In genomic region chr11:123653997-123654565, GRCh38 we compare ENCODE assay signal across 8 cellular contexts. TPM values are rescaled to one million over a fixed set of nuclear protein-coding genes. Genes with fewer than 3 reads are reported as not detected.
DNase-seq lines count a peak whose midpoint lies in the region; ATAC-seq and TF ChIP-seq lines count a peak whose summit lies in the region.

No MANE protein-coding gene starts in this region.

- TF ChIP-seq CTCF in AG09309 (IDR thresholded peaks at IDR 0.05; ENCODE audit: control insufficient read depth, insufficient read depth, low read depth, low read length, missing control alignments) (no peak), Panc1 (IDR thresholded peaks at IDR 0.05) (no peak), body of pancreas (IDR thresholded peaks at IDR 0.05) (no peak)

- CTCF ChIA-PET in Panc1 (lab: Charles Lee), result no interaction called here

- no peak for TF ChIP-seq POLR2A in body of pancreas (IDR thresholded peaks at IDR 0.05)

- H3K4me1 ChIP-seq in Panc1 (ENCODE audit: control insufficient read depth, insufficient read depth, low read length) (no peaks in the 10 kb centered on the region; the same call in 1 of the 2 replicates), body of pancreas (peaks cover 12% of the 10 kb centered on the region)

- H3K4me3 ChIP-seq in AG09309 (ENCODE audit: control insufficient read depth, low read depth, low read length), result peak overlapping the region; percentile 65
- H3K4me3 ChIP-seq in Panc1 (ENCODE audit: low read depth in 2 of 2, low read length in 2 of 2), result peak overlapping the region; percentile 55 to 69
- peak overlapping the region; percentile 18 to 70 for H3K4me3 ChIP-seq in body of pancreas
- peak overlapping the region; percentile 31 to 50 (median 42) for H3K4me3 ChIP-seq in skin epidermis

- in situ Hi-C loops in Panc1 (cut with HindIII; ENCODE audit: low pct_unique_long_range_greater_than_20kb, low sequenced_read_pairs), result no loop called here

- no peaks in the 10 kb centered on the region for H3K36me3 ChIP-seq in Panc1 (ENCODE audit: control insufficient read depth, insufficient read depth, low read length)
- H3K36me3 ChIP-seq in body of pancreas (replicated peaks in 1 of 2; ENCODE audit: insufficient read depth in 1 of 2, low read depth in 2 of 2), result no peaks in the 10 kb centered on the region

- no TSS peak for BruUV-seq in Panc1 (replicated peaks; lab: Mats Ljungman, UMichigan)

- H3K27me3 ChIP-seq in Panc1 (ENCODE audit: control insufficient read depth, insufficient read depth, low read length) (peaks cover 32% of the 10 kb centered on the region), body of pancreas (no peaks in the 10 kb centered on the region)

- 0% methylated on average over 55 of the region's 55 CpGs; no CpG with 5 or more reads in 1 of the 2 donors for WGBS in body of pancreas, 2 donors

- POLR2A ChIA-PET in Panc1 (lab: Charles Lee), result no interaction called here

- no peaks in the 10 kb centered on the region for H3K9me3 ChIP-seq in Panc1 (ENCODE audit: control insufficient read depth, insufficient read depth, low read depth, low read length)
- H3K9me3 ChIP-seq in body of pancreas, result no peaks in the 10 kb centered on the region

- no peak overlapping the region for H3K27ac ChIP-seq in Panc1 (ENCODE audit: low read length)
- peak overlapping the region in 3 of 4 donors; percentile 54 to 80 (median 77) for H3K27ac ChIP-seq in body of pancreas
- H3K27ac ChIP-seq in skin epidermis, result peak overlapping the region in 9 of 21 experiments; percentile 1 to 44 (median 32)

- intact Hi-C loops in Panc1 (cut with micrococcal nuclease; ENCODE audit: unreplicated experiment) (no loop called here), body of pancreas (cut with DNase I) (no loop called here)

- ATAC-seq in GM21360 (IDR thresholded peaks at IDR 0.05; ENCODE audit: unreplicated experiment), result peak; percentile 52
- peak; percentile 76 for ATAC-seq in Panc1
- ATAC-seq in body of pancreas, result peak; percentile 70
- ATAC-seq in HG03520 (IDR thresholded peaks at IDR 0.05; ENCODE audit: unreplicated experiment), result no peak

- DNase-seq in AG09309 (ENCODE audit: low read depth) (no peak), Panc1 (ENCODE audit: low read depth, low spot score) (no peak), body of pancreas (peak; percentile 38 to 62 (median 50)), iPS-NIHi11 (ENCODE audit: low spot score) (peak; percentile 80), SIG-M5 (lab: John Stamatoyannopoulos, UW) (no peak)

RNA-seq across cellular contexts. Expression of gene SCN3B, which starts 0.3 kb away (rescaled TPM):
- total RNA-seq in Panc1 (2021; ENCODE audit: unreplicated experiment) (0.10 TPM), body of pancreas (1 to 10 TPM in 1 of 2 donors, under 1 TPM in 1; 0.78 to 1.6 TPM)
- not detected for polyA plus RNA-seq in Panc1 (2012; ENCODE audit: insufficient read length)

Comparison
In these comparisons a context has a peak if more than half of its experiments do, and no peak if none do; other contexts are left out.
1. DNase-seq: peak in body of pancreas (4 of 4) and iPS-NIHi11 (single experiment); none in AG09309 (single experiment), Panc1 (single experiment) and SIG-M5 (single experiment).
2. Peak in every context shown above with its lines, with median percentiles within 50 percentile points of each other: H3K4me3 ChIP-seq.